In the genomic region with DNA sequence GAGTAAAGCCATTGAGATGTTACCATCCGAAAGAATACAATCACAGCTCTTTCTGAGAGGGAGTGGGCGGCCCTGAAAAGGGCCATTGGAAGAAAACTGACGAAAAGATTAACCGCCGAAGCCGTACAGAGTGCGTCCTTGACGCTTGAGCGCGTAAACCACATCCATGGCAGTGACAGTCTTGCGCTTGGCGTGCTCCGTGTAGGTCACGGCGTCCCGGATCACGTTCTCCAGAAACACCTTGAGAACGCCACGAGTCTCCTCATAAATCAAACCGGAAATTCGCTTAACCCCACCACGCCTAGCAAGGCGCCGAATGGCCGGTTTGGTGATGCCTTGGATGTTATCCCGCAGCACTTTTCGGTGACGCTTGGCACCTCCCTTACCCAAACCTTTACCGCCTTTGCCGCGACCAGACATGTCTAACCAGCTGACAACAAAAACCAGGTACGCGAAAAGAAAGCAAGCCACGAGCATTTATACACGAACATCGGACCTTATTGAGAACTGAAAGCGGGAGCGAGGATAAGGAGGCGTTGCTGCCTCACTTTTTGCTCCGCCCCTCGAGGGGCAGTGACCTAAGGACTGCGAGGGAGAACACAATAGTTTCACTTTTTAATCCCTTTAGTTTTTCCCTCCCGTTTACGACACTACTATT, we compare ENCODE assay signal across 8 cellular contexts.
DNase-seq lines count a peak whose midpoint lies in the region; ATAC-seq and TF ChIP-seq lines count a peak whose summit lies in the region.

No MANE protein-coding gene starts in this region.

- TF ChIP-seq CTCF in WERI-Rb-1 (IDR thresholded peaks at IDR 0.05; ENCODE audit: low read depth, low read length) (no peak), mammary epithelial cell (conservative IDR thresholded peaks at IDR 0.05 in 1 of 2, IDR thresholded peaks at IDR 0.05 in 1 of 2; ENCODE audit: extremely low read depth in 1 of 2, insufficient read depth in 1 of 2, low read depth in 1 of 2, low read length in 2 of 2) (no peak)

- dilution Hi-C loops in mammary epithelial cell (cut with HindIII; ENCODE audit: low sequenced_read_pairs), result no loop called here

- no peaks in the 10 kb centered on the region for H3K36me3 ChIP-seq in ACC112 (ENCODE audit: insufficient read depth, low read length)
- no peaks in the 10 kb centered on the region for H3K36me3 ChIP-seq in WERI-Rb-1
- H3K36me3 ChIP-seq in mammary epithelial cell (ENCODE audit: insufficient read depth, low read length), result no peaks in the 10 kb centered on the region

- peak; percentile 98 for DNase-seq in NCI-H2227 (lab: John Stamatoyannopoulos, UW; ENCODE audit: unreplicated experiment)
- DNase-seq in WERI-Rb-1, result peak; percentile 97
- DNase-seq in mammary epithelial cell, result peak; percentile 97
- peak; percentile 97 for DNase-seq in inferior parietal cortex (ENCODE audit: extremely low spot score)
- DNase-seq in stimulated activated CD4-positive, alpha-beta T cell treated with anti-CD3 and anti-CD28 coated beads, Interleukin-12 subunit alpha, Interleukin-12 subunit beta, amount 100 ng/mL, for 4 hours, result peak; percentile 76

- no peaks in the 10 kb centered on the region for H4K20me1 ChIP-seq in mammary epithelial cell (ENCODE audit: insufficient read depth, low read length)

- 1% methylated on average over 42 of the region's 44 CpGs for WGBS in mammary epithelial cell (ENCODE audit: low coverage, missing lambda C conversion rate)

- peak overlapping the region; percentile 75 for H2AFZ ChIP-seq in ACC112 (ENCODE audit: low read length, unreplicated experiment)
- H2AFZ ChIP-seq in mammary epithelial cell (ENCODE audit: low read depth, low read length), result peak overlapping the region; percentile 61

- TSS peak; percentile 73 for BruUV-seq in mammary epithelial cell (replicated peaks; lab: Mats Ljungman, UMichigan)

- peak overlapping the region; percentile 88 for H3K4me2 ChIP-seq in mammary epithelial cell (ENCODE audit: insufficient read depth, low read depth, low read length)

- CTCF ChIA-PET in mammary epithelial cell (lab: Charles Lee; ENCODE audit: low non-redundant PET), result interaction anchor here (0.6 to 1.1 kb wide), 2 partner anchors 9 to 180 kb away, joined by 3 to 4 read pairs; a partner anchor contains a TSS

- H3K4me3 ChIP-seq in ACC112 (ENCODE audit: low read depth, low read length) (peak overlapping the region; percentile 82), WERI-Rb-1 (ENCODE audit: low read depth, low read length) (peak overlapping the region; percentile 69), mammary epithelial cell (replicated peaks in 1 of 3; ENCODE audit: insufficient read depth in 1 of 3, low read depth in 2 of 3, low read length in 3 of 3) (peak overlapping the region; percentile 41 to 60 (median 59))

- ATAC-seq in GM18870 (IDR thresholded peaks at IDR 0.05; ENCODE audit: unreplicated experiment) (peak; percentile 31), HG03135 (IDR thresholded peaks at IDR 0.05; ENCODE audit: unreplicated experiment) (peak; percentile 35)

- in situ Hi-C loops in mammary epithelial cell (cut with MboI; ENCODE audit: low sequenced_read_pairs in 2 of 2), result loop anchor here in 1 of 2 donors (25.0 kb wide), 1 partner anchor 1110 kb away; a partner anchor contains a TSS

- peak overlapping the region; percentile 74 for H3K9ac ChIP-seq in mammary epithelial cell (ENCODE audit: insufficient read depth, low read length)

- H3K9me3 ChIP-seq in WERI-Rb-1 (ENCODE audit: severe bottlenecking) (no peaks in the 10 kb centered on the region), mammary epithelial cell (replicated peaks; ENCODE audit: insufficient read depth, low read length) (no peaks in the 10 kb centered on the region)

- H3K27ac ChIP-seq in ACC112 (ENCODE audit: low read depth, low read length) (peak overlapping the region; percentile 97), WERI-Rb-1 (peak overlapping the region; percentile 78), mammary epithelial cell (ENCODE audit: insufficient read depth, low read depth, low read length) (peak overlapping the region; percentile 89)

- H3K4me1 ChIP-seq in ACC112 (ENCODE audit: control insufficient read depth, insufficient read depth, low read length, unreplicated experiment) (peaks cover 43% of the 10 kb centered on the region), mammary epithelial cell (ENCODE audit: insufficient read depth, low read length) (peaks cover 25% of the 10 kb centered on the region)

- H3K27me3 ChIP-seq in ACC112 (ENCODE audit: insufficient read depth, low read length), result no peaks in the 10 kb centered on the region
- H3K27me3 ChIP-seq in WERI-Rb-1 (ENCODE audit: insufficient read depth, low read depth, severe bottlenecking), result no peaks in the 10 kb centered on the region
- no peaks in the 10 kb centered on the region for H3K27me3 ChIP-seq in mammary epithelial cell (ENCODE audit: insufficient read depth, low read length)

- intact Hi-C loops in mammary epithelial cell (cut with micrococcal nuclease), result loop anchor here (1.0 to 5.0 kb wide), 6 partner anchors 16 to 1795 kb away; a partner anchor contains a TSS

- H3K79me2 ChIP-seq in ACC112 (ENCODE audit: control insufficient read depth, insufficient read depth, low read length, unreplicated experiment) (peaks cover 8% of the 10 kb centered on the region), mammary epithelial cell (ENCODE audit: insufficient read depth, low read length) (no peaks in the 10 kb centered on the region)

Comparison
In these comparisons a context has a peak if more than half of its experiments do, and no peak if none do; other contexts are left out.
1. Peak in every context shown above with its lines: DNase-seq, ATAC-seq, H3K4me3 ChIP-seq and H3K27ac ChIP-seq.